16 cellular contexts compared by ENCODE assay signal in genomic region chr5:151173711-151174611, GRCh38. TPM values are rescaled to one million over a fixed set of nuclear protein-coding genes. Genes with fewer than 3 reads are reported as not detected.
A peak's percentile ranks its signal among the peaks of the same experiment; 100 is the strongest.
DNase-seq lines count a peak whose midpoint lies in the region; ATAC-seq and TF ChIP-seq lines count a peak whose summit lies in the region.
"Had no signal": no experiment of that assay in that cellular context is flagged by ENCODE, and none has a peak within 500 bp of the region (broad histone marks: within the 10 kb centered on the region; RNA-seq: fewer than 3 reads in every experiment).

No MANE protein-coding gene starts in this region.

- H3K27ac ChIP-seq in GM23248 (no peak overlapping the region), upper lobe of right lung (no peak overlapping the region)
- H3K27ac ChIP-seq: SJCRH30, upper lobe of left lung had no signal

- in situ Hi-C loops in GM23248 (cut with MboI) = no loop called here

- H2AFZ ChIP-seq in GM23248 = no peak overlapping the region

- WGBS in GM23248 (ENCODE audit: low coverage in 1 of 2, low lambda C conversion rate in 2 of 2, missing lambda C conversion rate in 2 of 2), 2 experiments = 79 to 84% methylated on average over 11 of the region's 11 CpGs

- H3K36me3 ChIP-seq in GM23248 (ENCODE audit: low read depth) (no peaks in the 10 kb centered on the region), upper lobe of right lung (peaks cover 6% of the 10 kb centered on the region)
- H3K36me3 ChIP-seq: SJCRH30 had no signal

- no peak overlapping the region for H3K4me2 ChIP-seq in GM23248 (ENCODE audit: unreplicated experiment)

- H3K27me3 ChIP-seq in GM23248 (replicated peaks; ENCODE audit: insufficient read depth) = no peaks in the 10 kb centered on the region
- no peaks in the 10 kb centered on the region for H3K27me3 ChIP-seq in upper lobe of right lung
- H3K27me3 ChIP-seq: SJCRH30, upper lobe of left lung had no signal

- H3K4me3 ChIP-seq in AG04449 (ENCODE audit: low read depth, low read length) (peak overlapping the region; percentile 6; the same call in 1 of the 2 replicates), GM23248 (peak overlapping the region; percentile 57), fibroblast of villous mesenchyme (ENCODE audit: low read depth, low read length) (peak overlapping the region; percentile 49), upper lobe of right lung (no peak overlapping the region)
- H3K4me3 ChIP-seq: SJCRH30 had no signal

- no peak for ATAC-seq in upper lobe of right lung
- ATAC-seq: activated T-cell treated with anti-CD3 and anti-CD28 coated beads, Interleukin-2, amount 50 U/mL, for 72 hours had no signal

- H3K9me2 ChIP-seq in GM23248 (ENCODE audit: insufficient read depth) = no peaks in the 10 kb centered on the region

- H4K20me1 ChIP-seq in GM23248 (ENCODE audit: insufficient read depth) = no peaks in the 10 kb centered on the region

- POLR2A ChIA-PET in AG04449 (lab: Yijun Ruan, JAX) = no interaction called here

- DNase-seq in AG04449 (ENCODE audit: low read depth, low spot score) (no peak), GM23248 (no peak), fibroblast of villous mesenchyme (ENCODE audit: low read depth) (no peak), posterior vena cava (ENCODE audit: low spot score) (peak; percentile 36), upper lobe of right lung (no peak), NAMALWA (ENCODE audit: low spot score) (no peak), NCI-H2081 (lab: John Stamatoyannopoulos, UW) (no peak), COLO668 (lab: John Stamatoyannopoulos, UW; ENCODE audit: unreplicated experiment) (no peak)
- DNase-seq: activated CD4-positive, alpha-beta T cell treated with anti-CD3 and anti-CD28 coated beads, Interleukin-2, amount 50 U/mL, for 1 hour; activated T-cell treated with anti-CD3 and anti-CD28 coated beads, Interleukin-2, amount 50 U/mL, for 72 hours; Kasumi-1; NCI-H1436 treated with DMSO at 0.1 percent for 48 hours; SJCRH30; stimulated activated CD4-positive, alpha-beta T cell treated with anti-CD3 and anti-CD28 coated beads, Interleukin-2, amount 100 ng/mL, for 48 hours; T-helper 9 cell had no signal

- TF ChIP-seq CTCF in AG04449 (IDR thresholded peaks at IDR 0.05; ENCODE audit: insufficient read depth, low read length, missing control alignments) = no peak
- TF ChIP-seq CTCF in fibroblast of villous mesenchyme (IDR thresholded peaks at IDR 0.05; ENCODE audit: insufficient read depth, low read depth, low read length) = no peak
- no peak for TF ChIP-seq CTCF in upper lobe of right lung (IDR thresholded peaks at IDR 0.05)

- no peaks in the 10 kb centered on the region for H3K79me2 ChIP-seq in GM23248 (ENCODE audit: insufficient read depth)

- no peaks in the 10 kb centered on the region for H3K9me3 ChIP-seq in GM23248 (ENCODE audit: low read depth)
- no peaks in the 10 kb centered on the region for H3K9me3 ChIP-seq in upper lobe of right lung
- H3K9me3 ChIP-seq: SJCRH30, upper lobe of left lung had no signal

- no peaks in the 10 kb centered on the region for H3F3A ChIP-seq in GM23248 (ENCODE audit: insufficient read depth)

- no peak overlapping the region for H3K9ac ChIP-seq in GM23248

- intact Hi-C loops in posterior vena cava (cut with DNase I) = loop anchor here in 1 of 2 donors (10.0 kb wide), 1 partner anchor 51 kb away; the partner anchor contains the start of gene CCDC69
- intact Hi-C loops in upper lobe of right lung (cut with DNase I) = no loop called here

- CTCF ChIA-PET in AG04449 (lab: Yijun Ruan, JAX) = interaction anchor here (1.0 to 11.3 kb wide), 3 partner anchors 9 to 50 kb away, joined by 3 to 232 read pairs (median 10); no protein-coding TSS in a partner anchor

- H3K4me1 ChIP-seq in GM23248 (ENCODE audit: insufficient read depth) (no peaks in the 10 kb centered on the region), upper lobe of right lung (no peaks in the 10 kb centered on the region)
- H3K4me1 ChIP-seq: SJCRH30 had no signal

RNA-seq across cellular contexts. Expression of gene ANXA6, which starts 16.4 kb away (rescaled TPM):
- total RNA-seq in GM23248 (2014; rRNA removed; shearing (Covaris generic)) = 384 and 409 TPM in 2 replicates
- 183 and 190 TPM in 2 replicates for polyA plus RNA-seq in GM23248 (2016; fragmentation: Nextera tagmentation; extraction: Ambion mirVana)
- total RNA-seq in fibroblast of villous mesenchyme (501 and 537 TPM in 2 replicates), posterior vena cava (100 to 1,000 TPM; 328 to 430 TPM), upper lobe of right lung (143 TPM)

RNA-seq across cellular contexts. Expression of gene CCDC69, which starts 49.9 kb away (rescaled TPM):
- total RNA-seq in GM23248 (2014; rRNA removed; shearing (Covaris generic)) = 0.13 and 0.54 TPM in 2 replicates
- 0.47 and 0.56 TPM in 2 replicates for polyA plus RNA-seq in GM23248 (2016; fragmentation: Nextera tagmentation; extraction: Ambion mirVana)
- total RNA-seq in fibroblast of villous mesenchyme (3.0 and 3.2 TPM in 2 replicates), posterior vena cava (10 to 100 TPM; 70.6 to 72.4 TPM), upper lobe of right lung (81.9 TPM)

Comparison
In these comparisons a context has a peak if more than half of its experiments do, and no peak if none do; other contexts are left out.
1. RNA of gene CCDC69, which starts 49.9 kb away (total RNA-seq): 81.9 TPM in upper lobe of right lung (single experiment) and 70.6 to 72.4 TPM in posterior vena cava; 3.0 to 3.2 TPM in fibroblast of villous mesenchyme and 0.13 to 0.54 TPM in GM23248; every median in the first group is over 10 times any median in the second.